In genomic region chr10:131641898-131642297, GRCh38 we compare ENCODE assay signal across 1 cellular context.
TF ChIP-seq lines count a peak whose summit lies in the region.

No MANE protein-coding gene starts in this region.

TF ChIP-seq in HepG2, 621 proteins besides CTCF, POLR2A, EP300 and RAD21 (continued from another document):
- TF ChIP-seq MNT (IDR thresholded peaks at IDR 0.05) = peak; percentile 35; the same call in 1 of the 2 replicates
